Comparison of ENCODE assay signal across 24 cellular contexts in genomic region chr1:163170331-163170730, GRCh38. TPM values are rescaled to one million over a fixed set of nuclear protein-coding genes. Genes with fewer than 3 reads are reported as not detected.
DNase-seq lines count a peak whose midpoint lies in the region; TF ChIP-seq lines count a peak whose summit lies in the region.
"Had no signal": no experiment of that assay in that cellular context is flagged by ENCODE, and none has a peak within 500 bp of the region (broad histone marks: within the 10 kb centered on the region; RNA-seq: fewer than 3 reads in every experiment).

No MANE protein-coding gene starts in this region.

- intact Hi-C loops in mammary epithelial cell (cut with micrococcal nuclease) (no loop called here), MCF 10A (cut with micrococcal nuclease) (no loop called here)

- H2AK5ac ChIP-seq in H9 (ENCODE audit: insufficient read length, low read length), result no peak overlapping the region

- H3K4me3 Mint-ChIP-seq in MCF 10A (ENCODE audit: unreplicated experiment), result no peak overlapping the region
- no peak overlapping the region for H3K4me3 Mint-ChIP-seq in H9
- H3K4me3 Mint-ChIP-seq in activated CD4-positive, alpha-beta T cell treated with anti-CD3 and anti-CD28 coated beads, Interleukin-2, amount 10 ng/mL, durations not matched to agents 7 days and 5 days, result no peak overlapping the region
- H3K4me3 Mint-ChIP-seq: activated CD4-positive, alpha-beta memory T cell treated with anti-CD3 and anti-CD28 coated beads for 36 hours; CD4-positive, alpha-beta T cell; naive B cell; T-helper 17 cell; type B pancreatic cell had no signal

- no peak overlapping the region for H3K27ac Mint-ChIP-seq in MCF 10A (ENCODE audit: low read depth, unreplicated experiment)
- H3K27ac Mint-ChIP-seq in H9, result no peak overlapping the region; a peak in 1 of 7 replicates
- H3K27ac Mint-ChIP-seq in activated CD4-positive, alpha-beta T cell treated with anti-CD3 and anti-CD28 coated beads, Interleukin-2, amount 10 ng/mL, durations not matched to agents 7 days and 5 days, result no peak overlapping the region
- H3K27ac Mint-ChIP-seq: activated CD4-positive, alpha-beta memory T cell treated with anti-CD3 and anti-CD28 coated beads for 36 hours; activated naive CD4-positive, alpha-beta T cell treated with anti-CD3 and anti-CD28 coated beads, Interleukin-2, amount 50 U/mL, for 72 hours; CD4-positive, alpha-beta T cell; naive B cell; T-helper 17 cell; type B pancreatic cell had no signal

- H3K18ac ChIP-seq in H9 (ENCODE audit: insufficient read length, low read depth, low read length), result no peak overlapping the region

- CTCF ChIA-PET in mammary epithelial cell (lab: Charles Lee; ENCODE audit: low non-redundant PET), result no interaction called here
- CTCF ChIA-PET in MCF 10A (lab: Yijun Ruan, JAX), result interaction anchor here (0.6 to 1.5 kb wide), 12 partner anchors 10 to 322 kb away, joined by 3 to 9 read pairs (median 4); partner anchors contain the start of gene CCDC190
- CTCF ChIA-PET in activated CD4-positive, alpha-beta T cell treated with anti-CD3 and anti-CD28 coated beads, Interleukin-2, amount 10 ng/mL, durations not matched to agents 7 days and 5 days (lab: Charles Lee), result interaction anchor here (0.7 kb wide), 1 partner anchor 308 kb away, joined by 3 read pairs; no protein-coding TSS in a partner anchor

- no peak overlapping the region for H2BK20ac ChIP-seq in H9 (ENCODE audit: low read depth, low read length, poor library complexity, severe bottlenecking)

- H2BK12ac ChIP-seq in H9 (ENCODE audit: insufficient read length, low read depth, low read length), result no peak overlapping the region

- BruUV-seq in mammary epithelial cell (replicated peaks; lab: Mats Ljungman, UMichigan) (no TSS peak), MCF 10A (replicated peaks; lab: Mats Ljungman, UMichigan) (no TSS peak)

- H2AFZ ChIP-seq in mammary epithelial cell (ENCODE audit: low read depth, low read length) (peak overlapping the region; percentile 37), H9 (ENCODE audit: low read length) (no peak overlapping the region)

- no peaks in the 10 kb centered on the region for H3K27me3 Mint-ChIP-seq in MCF 10A (ENCODE audit: insufficient read depth, unreplicated experiment)
- no peaks in the 10 kb centered on the region for H3K27me3 Mint-ChIP-seq in H9 (ENCODE audit: low read depth)
- H3K27me3 Mint-ChIP-seq in activated CD4-positive, alpha-beta T cell treated with anti-CD3 and anti-CD28 coated beads, Interleukin-2, amount 10 ng/mL, durations not matched to agents 7 days and 5 days, result no peaks in the 10 kb centered on the region

- DNase-seq in mammary epithelial cell (no peak), MCF 10A (ENCODE audit: unreplicated experiment) (no peak), astrocyte of the spinal cord (ENCODE audit: low read depth, low spot score) (peak; percentile 27), fibroblast of villous mesenchyme (ENCODE audit: low read depth) (peak; percentile 33), H9 (no peak), kidney glomerular epithelial cell (lab: John Stamatoyannopoulos, UW) (no peak), NCI-H2081 treated with DMSO at 0.1 percent for 48 hours (lab: John Stamatoyannopoulos, UW) (no peak)
- DNase-seq in activated CD4-positive, alpha-beta T cell treated with anti-CD3 and anti-CD28 coated beads, Interleukin-2, amount 10 ng/mL, durations not matched to agents 7 days and 5 days, result no peak
- DNase-seq: 8988T; activated CD4-positive, alpha-beta memory T cell treated with anti-CD3 and anti-CD28 coated beads for 36 hours; activated T-cell treated with anti-CD3 and anti-CD28 coated beads, Interleukin-2, amount 50 U/mL, for 1 hour; CD4-positive, alpha-beta T cell; dorsolateral prefrontal cortex; naive B cell; ovary; stimulated activated CD4-positive, alpha-beta T cell treated with anti-CD3 and anti-CD28 coated beads, Interleukin-1b, Interleukin-23, amount 100 ng/mL, for 48 hours; stimulated activated naive CD4-positive, alpha-beta T cell treated with Interleukin-2 at 50 U/mL for 16 hours; T-helper 17 cell; WERI-Rb-1 had no signal

- H3K23ac ChIP-seq in H9 (ENCODE audit: insufficient read length, low read depth, low read length), result no peak overlapping the region

- no peaks in the 10 kb centered on the region for H3K36me3 ChIP-seq in mammary epithelial cell (ENCODE audit: insufficient read depth, low read length)
- H3K36me3 ChIP-seq: breast epithelium, MG63, ovary, WERI-Rb-1 had no signal

- H3K79me2 ChIP-seq in mammary epithelial cell (ENCODE audit: insufficient read depth, low read length) (no peaks in the 10 kb centered on the region), H9 (ENCODE audit: insufficient read depth, low read length) (no peaks in the 10 kb centered on the region)

- H3K36me3 Mint-ChIP-seq in MCF 10A (ENCODE audit: insufficient read depth, unreplicated experiment), result peaks cover 7% of the 10 kb centered on the region
- peaks cover 0 to 2% (median 2%) of the 10 kb centered on the region in 3 experiments; a peak in 5 of 7 replicates for H3K36me3 Mint-ChIP-seq in H9 (ENCODE audit: insufficient read depth in 1 of 3, low read depth in 3 of 3)
- no peaks in the 10 kb centered on the region for H3K36me3 Mint-ChIP-seq in activated CD4-positive, alpha-beta T cell treated with anti-CD3 and anti-CD28 coated beads, Interleukin-2, amount 10 ng/mL, durations not matched to agents 7 days and 5 days (ENCODE audit: low read depth)
- H3K36me3 Mint-ChIP-seq: activated naive CD4-positive, alpha-beta T cell treated with anti-CD3 and anti-CD28 coated beads, Interleukin-2, amount 50 U/mL, for 72 hours; naive B cell; type B pancreatic cell had no signal

- H4K20me1 ChIP-seq in mammary epithelial cell (ENCODE audit: insufficient read depth, low read length), result no peaks in the 10 kb centered on the region
- no peaks in the 10 kb centered on the region for H4K20me1 ChIP-seq in H9 (ENCODE audit: control insufficient read depth, insufficient read depth, insufficient read length)

- H3K27ac ChIP-seq in mammary epithelial cell (ENCODE audit: insufficient read depth, low read depth, low read length) (no peak overlapping the region), H9 (ENCODE audit: insufficient read length, low read depth, low read length) (no peak overlapping the region)
- H3K27ac ChIP-seq: breast epithelium, HL-60, ovary, WERI-Rb-1 had no signal

- H3K9me3 Mint-ChIP-seq in MCF 10A (ENCODE audit: unreplicated experiment) (no peaks in the 10 kb centered on the region), H9 (no peaks in the 10 kb centered on the region; a peak in 1 of 5 replicates)
- no peaks in the 10 kb centered on the region for H3K9me3 Mint-ChIP-seq in activated CD4-positive, alpha-beta T cell treated with anti-CD3 and anti-CD28 coated beads, Interleukin-2, amount 10 ng/mL, durations not matched to agents 7 days and 5 days
- H3K9me3 Mint-ChIP-seq: activated CD4-positive, alpha-beta memory T cell treated with anti-CD3 and anti-CD28 coated beads for 36 hours; activated naive CD4-positive, alpha-beta T cell treated with anti-CD3 and anti-CD28 coated beads, Interleukin-2, amount 50 U/mL, for 72 hours; naive B cell; type B pancreatic cell had no signal

- POLR2A ChIA-PET in MCF 10A (lab: Yijun Ruan, JAX), result no interaction called here
- POLR2A ChIA-PET in activated CD4-positive, alpha-beta T cell treated with anti-CD3 and anti-CD28 coated beads, Interleukin-2, amount 10 ng/mL, durations not matched to agents 7 days and 5 days (lab: Charles Lee), result no interaction called here

- peaks cover 16% of the 10 kb centered on the region for H3K4me1 ChIP-seq in mammary epithelial cell (ENCODE audit: insufficient read depth, low read length)
- no peaks in the 10 kb centered on the region; the same call in 1 of the 2 replicates for H3K4me1 ChIP-seq in H9 (ENCODE audit: insufficient read depth, low read length)
- H3K4me1 ChIP-seq: breast epithelium had no signal

- TF ChIP-seq CTCF in mammary epithelial cell (conservative IDR thresholded peaks at IDR 0.05 in 1 of 2, IDR thresholded peaks at IDR 0.05 in 1 of 2; ENCODE audit: extremely low read depth in 1 of 2, insufficient read depth in 1 of 2, low read depth in 1 of 2, low read length in 2 of 2) (no peak), MCF 10A (IDR thresholded peaks at IDR 0.05; ENCODE audit: unreplicated experiment) (no peak), astrocyte of the spinal cord (IDR thresholded peaks at IDR 0.05; ENCODE audit: low read depth, low read length) (no peak), fibroblast of villous mesenchyme (IDR thresholded peaks at IDR 0.05; ENCODE audit: insufficient read depth, low read depth, low read length) (no peak), H9 (conservative IDR thresholded peaks at IDR 0.05) (no peak)

- no peaks in the 10 kb centered on the region for H3K79me1 ChIP-seq in H9 (ENCODE audit: insufficient read depth, low read depth, low read length, poor library complexity, severe bottlenecking)

- no peak overlapping the region for H3K14ac ChIP-seq in H9 (ENCODE audit: insufficient read depth, low read length)

- H3K4me3 ChIP-seq in mammary epithelial cell (replicated peaks in 1 of 3; ENCODE audit: insufficient read depth in 1 of 3, low read depth in 2 of 3, low read length in 3 of 3) (no peak overlapping the region), astrocyte of the spinal cord (ENCODE audit: low read depth, low read length) (no peak overlapping the region), fibroblast of villous mesenchyme (ENCODE audit: low read depth, low read length) (no peak overlapping the region)
- H3K4me3 ChIP-seq: breast epithelium, MG63, ovary had no signal

- H3K4me1 Mint-ChIP-seq in MCF 10A (ENCODE audit: insufficient read depth, unreplicated experiment) (peaks cover 34% of the 10 kb centered on the region), H9 (peaks cover 27 to 31% of the 10 kb centered on the region in 2 experiments)
- H3K4me1 Mint-ChIP-seq in activated CD4-positive, alpha-beta T cell treated with anti-CD3 and anti-CD28 coated beads, Interleukin-2, amount 10 ng/mL, durations not matched to agents 7 days and 5 days, result no peaks in the 10 kb centered on the region
- H3K4me1 Mint-ChIP-seq: naive B cell had no signal

- H4K8ac ChIP-seq in H9 (replicated peaks; ENCODE audit: insufficient read length, low read depth, low read length), result no peak overlapping the region

- H2BK5ac ChIP-seq in H9 (ENCODE audit: insufficient read length, low read length), result no peak overlapping the region

- H3K4me2 ChIP-seq in mammary epithelial cell (ENCODE audit: insufficient read depth, low read depth, low read length), result no peak overlapping the region
- no peak overlapping the region for H3K4me2 ChIP-seq in H9 (ENCODE audit: insufficient read depth, insufficient read length, low read length)

- H3K23me2 ChIP-seq in H9 (ENCODE audit: insufficient read length, low read depth, low read length, poor library complexity, severe bottlenecking), result no peaks in the 10 kb centered on the region

- no peak overlapping the region for H2BK15ac ChIP-seq in H9 (ENCODE audit: low read depth, low read length)

- H3K56ac ChIP-seq in H9 (ENCODE audit: insufficient read length, low read depth, low read length), result no peak overlapping the region

- no peak overlapping the region for H4K5ac ChIP-seq in H9 (ENCODE audit: insufficient read length, low read depth, low read length)

- H3K9ac ChIP-seq in mammary epithelial cell (ENCODE audit: insufficient read depth, low read length) (no peak overlapping the region), H9 (ENCODE audit: extremely low read depth, insufficient read length, low read length) (no peak overlapping the region)

- WGBS in mammary epithelial cell (ENCODE audit: low coverage, missing lambda C conversion rate), result no CpG with 5 or more reads among the region's 1 CpG
- WGBS in H9 (ENCODE audit: extremely low coverage, insufficient read length, low lambda C conversion rate), result no CpG with 5 or more reads among the region's 1 CpG

- in situ Hi-C loops in mammary epithelial cell (cut with MboI; ENCODE audit: low sequenced_read_pairs in 2 of 2) (loop anchor here (10.0 kb wide), 3 partner anchors 286 to 316 kb away; no protein-coding TSS in a partner anchor), astrocyte of the spinal cord (cut with HindIII; ENCODE audit: low sequenced_read_pairs) (no loop called here)

- H2BK120ac ChIP-seq in H9 (ENCODE audit: low read depth, low read length, poor library complexity, severe bottlenecking), result no peak overlapping the region

- H3K9me3 ChIP-seq in mammary epithelial cell (replicated peaks; ENCODE audit: insufficient read depth, low read length) (no peaks in the 10 kb centered on the region), H9 (ENCODE audit: control insufficient read depth, low read depth, low read length) (no peaks in the 10 kb centered on the region)
- H3K9me3 ChIP-seq: breast epithelium, MG63, ovary had no signal

- H3T11ph ChIP-seq in H9 (ENCODE audit: low read length), result no peak overlapping the region

- no peaks in the 10 kb centered on the region for H3K27me3 ChIP-seq in mammary epithelial cell (ENCODE audit: insufficient read depth, low read length)
- H3K27me3 ChIP-seq in H9 (ENCODE audit: insufficient read depth, low read length), result no peaks in the 10 kb centered on the region
- H3K27me3 ChIP-seq: breast epithelium, dorsolateral prefrontal cortex, MG63, ovary had no signal

- dilution Hi-C loops in mammary epithelial cell (cut with HindIII; ENCODE audit: low sequenced_read_pairs), result no loop called here

- H3K4ac ChIP-seq in H9 (ENCODE audit: low read depth, low read length), result no peak overlapping the region

- H4K91ac ChIP-seq in H9 (ENCODE audit: insufficient read length, low read depth, low read length), result no peak overlapping the region

RNA-seq across cellular contexts. Expression of gene RGS5, which starts 32.4 kb away (rescaled TPM):
- 1 to 10 TPM in 1 of 2 donors, under 1 TPM in 1; 0.83 to 3.6 TPM for total RNA-seq in mammary epithelial cell
- 0.36 TPM for polyA plus RNA-seq in mammary epithelial cell
- 2.0 TPM for polyA minus RNA-seq in mammary epithelial cell
- 12.9 and 14.1 TPM in 2 replicates for total RNA-seq in MCF 10A (2022)
- total RNA-seq in fibroblast of villous mesenchyme, result 2.2 and 4.8 TPM in 2 replicates
- total RNA-seq in H9 (2021), result 30.1 and 33.7 TPM in 2 replicates
- total RNA-seq in activated CD4-positive, alpha-beta T cell treated with anti-CD3 and anti-CD28 coated beads, Interleukin-2, amount 10 ng/mL, durations not matched to agents 7 days and 5 days, result 1 to 10 TPM; 2.2 to 2.5 TPM

Comparison
In these comparisons a context has a peak if more than half of its experiments do, and no peak if none do; other contexts are left out.
1. DNase-seq: peak in astrocyte of the spinal cord (single experiment) and fibroblast of villous mesenchyme (single experiment); none in mammary epithelial cell (single experiment), MCF 10A (single experiment), H9 (single experiment), activated CD4-positive, alpha-beta T cell treated with anti-CD3 and anti-CD28 coated beads, Interleukin-2, amount 10 ng/mL, durations not matched to agents 7 days and 5 days (single experiment), kidney glomerular epithelial cell (single experiment) and NCI-H2081 treated with DMSO at 0.1 percent for 48 hours (single experiment).